In genomic region chr2:177264539-177265385, GRCh38 we compare ENCODE assay signal across 8 cellular contexts. TPM values are rescaled to one million over a fixed set of nuclear protein-coding genes. Genes with fewer than 3 reads are reported as not detected.
A peak's percentile ranks its signal among the peaks of the same experiment; 100 is the strongest.
DNase-seq lines count a peak whose midpoint lies in the region; ATAC-seq and TF ChIP-seq lines count a peak whose summit lies in the region.

Gene NFE2L2 (minus strand): TSS chr2:177264727. CDS start chr2:177264576, 151 bp downstream.

- TF ChIP-seq CTCF in esophagus squamous epithelium (IDR thresholded peaks at IDR 0.05), result no peak

- intact Hi-C loops in esophagus squamous epithelium (cut with DNase I), result loop anchor here (5.0 to 10.0 kb wide), 2 partner anchors 63 to 100 kb away; no protein-coding TSS in a partner anchor

- DNase-seq in DMS79 treated with DMSO at 0.1 percent for 48 hours (lab: John Stamatoyannopoulos, UW), result peak; percentile 64
- DNase-seq in RPMI7951 (ENCODE audit: low read depth), result peak; percentile 91
- peak; percentile 90 for DNase-seq in activated T-helper 1 cell treated with Interleukin-2 at 50 U/mL for 16 hours (ENCODE audit: low read depth)
- peak; percentile 60 for DNase-seq in esophagus squamous epithelium (lab: John Stamatoyannopoulos, UW)
- peak; percentile 92 for DNase-seq in myocyte (ENCODE audit: low read depth)
- peak; percentile 91 to 98 for DNase-seq in stimulated activated CD8-positive, alpha-beta memory T cell treated with anti-CD3 and anti-CD28 coated beads, Interleukin-7, amount 100 ng/mL, for 4 hours (ENCODE audit: low read depth in 2 of 2)

- no peaks in the 10 kb centered on the region for H3K9me3 ChIP-seq in KOPT-K1 (ENCODE audit: insufficient read depth, low read length, poor library complexity, severe bottlenecking)
- no peaks in the 10 kb centered on the region for H3K9me3 ChIP-seq in esophagus squamous epithelium

- no peaks in the 10 kb centered on the region for H3K27me3 ChIP-seq in esophagus squamous epithelium

- H3K27ac ChIP-seq in KOPT-K1 (ENCODE audit: low read depth, low read length, poor library complexity, severe bottlenecking), result peak within 1 kb of the TSS; percentile 100
- peak within 1 kb of the TSS; percentile 98 to 100 (median 99) for H3K27ac ChIP-seq in esophagus squamous epithelium

- peak within 1 kb of the TSS; percentile 71 to 99 (median 80) for H3K4me3 ChIP-seq in esophagus squamous epithelium

- peak; percentile 50 for ATAC-seq in GM21786 (IDR thresholded peaks at IDR 0.05; ENCODE audit: unreplicated experiment)

- H3K4me1 ChIP-seq in esophagus squamous epithelium, result peaks cover 17 to 68% (median 29%) of the 10 kb centered on the region in 3 donors

- TF ChIP-seq POLR2A in esophagus squamous epithelium (IDR thresholded peaks at IDR 0.05), result peak in 3 of 4 donors; percentile 82 to 99 (median 97)

- 0% methylated on average over 3 to 5 of the region's 80 CpGs for WGBS in esophagus squamous epithelium, 2 donors

- H3K36me3 ChIP-seq in KOPT-K1 (ENCODE audit: insufficient read depth, low read length) (no peaks in the 10 kb centered on the region), esophagus squamous epithelium (no peaks in the 10 kb centered on the region)

RNA-seq across cellular contexts. Expression of gene NFE2L2, which starts in this region (rescaled TPM):
- total RNA-seq in RPMI7951 (2014; rRNA removed; shearing (Covaris generic)), result 64.9 and 85.1 TPM in 2 replicates
- total RNA-seq in esophagus squamous epithelium (100 to 1,000 TPM; 147 to 315 (median 189) TPM), myocyte (78.2 and 107 TPM in 2 replicates)
- polyA plus RNA-seq in myocyte (2012), result 60.8 TPM

Comparison
In these comparisons a context has a peak if more than half of its experiments do, and no peak if none do; other contexts are left out.
1. Peak in every context shown above with its lines: DNase-seq, ATAC-seq, H3K4me3 ChIP-seq and H3K27ac ChIP-seq.